26 cellular contexts compared by ENCODE assay signal in genomic region chr18:45748531-45748930, GRCh38. TPM values are rescaled to one million over a fixed set of nuclear protein-coding genes. Genes with fewer than 3 reads are reported as not detected.
A peak's percentile ranks its signal among the peaks of the same experiment; 100 is the strongest.
DNase-seq lines count a peak whose midpoint lies in the region; ATAC-seq, FAIRE-seq and TF ChIP-seq lines count a peak whose summit lies in the region.
"Had no signal": no experiment of that assay in that cellular context is flagged by ENCODE, and none has a peak within 500 bp of the region (broad histone marks: within the 10 kb centered on the region; RNA-seq: fewer than 3 reads in every experiment).

No MANE protein-coding gene starts in this region.

- BruUV-seq in IMR-90 (replicated peaks; lab: Mats Ljungman, UMichigan), result no TSS peak

- TF ChIP-seq CTCF in IMR-90 (conservative IDR thresholded peaks at IDR 0.05; ENCODE audit: low read depth, low read length) (no peak), fibroblast of the aortic adventitia (IDR thresholded peaks at IDR 0.05; ENCODE audit: insufficient read depth, low read length) (no peak)

- H3K27me3 ChIP-seq in IMR-90 (ENCODE audit: control insufficient read depth, insufficient read depth, low read length) (no peaks in the 10 kb centered on the region), small intestine (ENCODE audit: control insufficient read depth in 2 of 2, insufficient read depth in 2 of 2, low read length in 2 of 2) (no peaks in the 10 kb centered on the region)
- H3K27me3 ChIP-seq: BE2C, BLaER1 had no signal

- no peak overlapping the region for H3K4me3 ChIP-seq in IMR-90 (ENCODE audit: insufficient read depth, low read depth, low read length)
- H3K4me3 ChIP-seq in fibroblast of the aortic adventitia (ENCODE audit: low read depth, low read length), result no peak overlapping the region
- H3K4me3 ChIP-seq in small intestine (ENCODE audit: low read depth in 1 of 2, low read length in 2 of 2), result no peak overlapping the region
- H3K4me3 ChIP-seq: BLaER1 had no signal

- ATAC-seq in IMR-90 (ENCODE audit: low read depth), result no peak

- H2AK5ac ChIP-seq in IMR-90 (ENCODE audit: low read depth, low read length), result peak overlapping the region; percentile 14; the same call in 1 of the 2 replicates

- TF ChIP-seq RAD21 in IMR-90 (IDR thresholded peaks at IDR 0.05; ENCODE audit: low read length), result no peak

- peak; percentile 22 for DNase-seq in IMR-90
- peak; percentile 37 for DNase-seq in fibroblast of the aortic adventitia (ENCODE audit: low read depth)
- peak; percentile 22 for DNase-seq in myocyte (ENCODE audit: low read depth)
- peak; percentile 91 for DNase-seq in small intestine
- no peak for DNase-seq in HuH-7 (ENCODE audit: low spot score)
- DNase-seq in NCI-H1436 treated with DMSO at 0.1 percent for 48 hours (lab: John Stamatoyannopoulos, UW), result no peak
- DNase-seq in germinal center (ENCODE audit: low spot score), result no peak
- DNase-seq in mucosa of gallbladder (ENCODE audit: low spot score), result no peak
- DNase-seq: 8988T; ACHN; BE2C; C1 segment of cervical spinal cord; CD4-positive, alpha-beta memory T cell; CD4-positive, CD25-positive, alpha-beta regulatory T cell; CD8-positive, alpha-beta memory T cell; COR-L47; DMS79 treated with DMSO at 0.1 percent for 48 hours; GF-D8 had no signal

- no peak overlapping the region for H2BK5ac ChIP-seq in IMR-90 (ENCODE audit: low read depth, low read length, poor library complexity, severe bottlenecking)

- no peak overlapping the region for H3K18ac ChIP-seq in IMR-90 (ENCODE audit: low read depth, low read length)

- in situ Hi-C loops in IMR-90 (cut with MboI; ENCODE audit: low sequenced_read_pairs), result no loop called here

- H3K14ac ChIP-seq in IMR-90 (replicated peaks; ENCODE audit: low read depth, low read length), result no peak overlapping the region

- H3K23ac ChIP-seq in IMR-90 (ENCODE audit: low read depth, low read length), result no peak overlapping the region

- H3K4me1 ChIP-seq in IMR-90 (ENCODE audit: control insufficient read depth, insufficient read depth, low read length) (peaks cover 12% of the 10 kb centered on the region), small intestine (ENCODE audit: control insufficient read depth in 2 of 2, insufficient read depth in 1 of 2, low read depth in 1 of 2, low read length in 1 of 2) (peaks cover 3 to 4% of the 10 kb centered on the region in 2 donors)
- H3K4me1 ChIP-seq: BE2C had no signal

- WGBS in IMR-90 (ENCODE audit: extremely low coverage in 2 of 2, insufficient read length in 1 of 2), 2 experiments, result no CpG with 5 or more reads among the region's 2 CpGs
- 2 to 32% (median 14%) methylated on average over 2 of the region's 2 CpGs for WGBS in small intestine, 3 donors

- H3K9me3 ChIP-seq in IMR-90 (ENCODE audit: control insufficient read depth, insufficient read depth, low read length) (no peaks in the 10 kb centered on the region), small intestine (ENCODE audit: control insufficient read depth, low read depth) (no peaks in the 10 kb centered on the region)
- H3K9me3 ChIP-seq: BE2C had no signal

- no peak overlapping the region for H4K91ac ChIP-seq in IMR-90 (ENCODE audit: insufficient read depth, low read depth, low read length)

- peak overlapping the region; percentile 22; the same call in 1 of the 2 replicates for H2BK20ac ChIP-seq in IMR-90 (ENCODE audit: low read depth, low read length)

- H3K27ac ChIP-seq in IMR-90 (ENCODE audit: insufficient read depth, low read length) (no peak overlapping the region), small intestine (ENCODE audit: low read depth in 1 of 2, low read length in 1 of 2) (peak overlapping the region; percentile 28 to 68)
- H3K27ac ChIP-seq: BLaER1 had no signal

- FAIRE-seq in small intestine (lab: Jason Lieb, UNC), result no peak
- FAIRE-seq: A204.1, D721Med, G401.6, GM12891, GM19239 had no signal

- no peaks in the 10 kb centered on the region for H3K79me1 ChIP-seq in IMR-90 (ENCODE audit: low read depth in 1 of 2, low read length in 2 of 2)

- no peak overlapping the region for H3K4me2 ChIP-seq in IMR-90 (ENCODE audit: low read depth, low read length)

- TF ChIP-seq POLR2A in IMR-90 (IDR thresholded peaks at IDR 0.05; ENCODE audit: low read depth, low read length), result no peak

- H3K36me3 ChIP-seq in IMR-90 (ENCODE audit: control insufficient read depth, insufficient read depth, low read length), result no peaks in the 10 kb centered on the region
- no peaks in the 10 kb centered on the region for H3K36me3 ChIP-seq in small intestine (ENCODE audit: control insufficient read depth in 2 of 2, insufficient read depth in 2 of 2, low read length in 2 of 2)
- H3K36me3 ChIP-seq: BE2C, BLaER1 had no signal

- dilution Hi-C loops in IMR-90 (cut with HindIII; ENCODE audit: low sequenced_read_pairs, unreplicated experiment), result no loop called here

- H3K56ac ChIP-seq in IMR-90 (ENCODE audit: extremely low read depth, insufficient read depth, low read length), result no peak overlapping the region

- H2BK15ac ChIP-seq in IMR-90 (ENCODE audit: low read depth, low read length), result no peak overlapping the region

- no peaks in the 10 kb centered on the region for H3K9me1 ChIP-seq in IMR-90 (ENCODE audit: insufficient read depth, low read length)

- H4K8ac ChIP-seq in IMR-90 (ENCODE audit: low read depth in 2 of 2, low read length in 2 of 2), result no peak overlapping the region

- no peak overlapping the region for H2AK9ac ChIP-seq in IMR-90 (replicated peaks; ENCODE audit: low read depth, low read length, poor library complexity)

- H4K5ac ChIP-seq in IMR-90 (ENCODE audit: low read depth, low read length), result no peak overlapping the region

- no peak overlapping the region for H3K9ac ChIP-seq in IMR-90 (ENCODE audit: low read depth, low read length)
- H3K9ac ChIP-seq: BLaER1 had no signal

- no peak overlapping the region for H2AFZ ChIP-seq in IMR-90 (replicated peaks; ENCODE audit: low read length, poor library complexity)

- POLR2A ChIA-PET in IMR-90 (lab: Charles Lee; ENCODE audit: unreplicated experiment), result no interaction called here

- no peaks in the 10 kb centered on the region for H4K20me1 ChIP-seq in IMR-90 (ENCODE audit: insufficient read depth, low read length)
- H4K20me1 ChIP-seq: BLaER1 had no signal

- intact Hi-C loops in IMR-90 (cut with micrococcal nuclease), result no loop called here

- H3K4ac ChIP-seq in IMR-90 (ENCODE audit: low read depth, low read length), result no peak overlapping the region

- H2BK120ac ChIP-seq in IMR-90 (ENCODE audit: low read depth, low read length), result no peak overlapping the region

- CTCF ChIA-PET in IMR-90 (lab: Yijun Ruan, JAX), result interaction anchor here (0.6 kb wide), 2 partner anchors 8 to 11 kb away, joined by 3 to 4 read pairs; no protein-coding TSS in a partner anchor

TF ChIP-seq in IMR-90, 13 proteins besides CTCF, POLR2A, EP300 and RAD21:
- TF ChIP-seq CHD1 (IDR thresholded peaks at IDR 0.05; ENCODE audit: low read depth, low read length), result no peak
- no peak for TF ChIP-seq RCOR1 (IDR thresholded peaks at IDR 0.05; ENCODE audit: insufficient replicate concordance, low read length)
- no peak for TF ChIP-seq USF2 (IDR thresholded peaks at IDR 0.05; ENCODE audit: low read depth, low read length)
- no peak for TF ChIP-seq MXI1 (IDR thresholded peaks at IDR 0.05; ENCODE audit: borderline replicate concordance, low read depth, low read length)
- no peak for TF ChIP-seq BHLHE40 (IDR thresholded peaks at IDR 0.05; ENCODE audit: low read depth, low read length)
- no peak for TF ChIP-seq CEBPB (IDR thresholded peaks at IDR 0.05; ENCODE audit: low read depth, low read length)
- no peak for TF ChIP-seq MAFK (IDR thresholded peaks at IDR 0.05; ENCODE audit: low read depth, low read length)
- TF ChIP-seq FOS (IDR thresholded peaks at IDR 0.05; ENCODE audit: low read depth, low read length), result no peak
- no peak for TF ChIP-seq RFX5 (IDR thresholded peaks at IDR 0.05; ENCODE audit: low read depth, low read length)
- no peak for TF ChIP-seq SMC3 (IDR thresholded peaks at IDR 0.05; ENCODE audit: low read depth, low read length)
- TF ChIP-seq MAZ (IDR thresholded peaks at IDR 0.05; ENCODE audit: borderline replicate concordance, low read depth, low read length), result no peak
- TF ChIP-seq NFE2L2 (IDR thresholded peaks at IDR 0.05; ENCODE audit: low read depth, low read length), result no peak
- no peak for TF ChIP-seq ELK1 (IDR thresholded peaks at IDR 0.05; ENCODE audit: borderline replicate concordance, low read depth, low read length)

RNA-seq across cellular contexts. Expression of gene SLC14A1, which starts 24.6 kb away (rescaled TPM):
- total RNA-seq in IMR-90 (2012; rRNA removed) (21.7 and 31.9 TPM in 2 replicates), fibroblast of the aortic adventitia (ENCODE audit: low replicate concordance) (5.6 and 254 TPM in 2 replicates), myocyte (not detected in 2 replicates), mucosa of gallbladder (96.9 TPM)
- polyA plus RNA-seq in IMR-90 (2012; rRNA removed) (18.3 and 20.5 TPM in 2 replicates), small intestine (1 to 10 TPM in 1 of 3 donors, not detected in 2; 1.3 TPM)
- polyA plus RNA-seq in IMR-90 (2012; cell fraction: cytosol; rRNA removed), result 24.8 and 32.4 TPM in 2 replicates
- 45.7 and 80.2 TPM in 2 replicates for polyA plus RNA-seq in IMR-90 (2012; cell fraction: nucleus; rRNA removed; ENCODE audit: low replicate concordance)
- 0.09 TPM for polyA plus RNA-seq in myocyte (2012)
- total RNA-seq: A673 had no signal
- polyA plus RNA-seq: CD14-positive monocyte had no signal

Comparison
In these comparisons a context has a peak if more than half of its experiments do, and no peak if none do; other contexts are left out.
1. DNase-seq: peak in IMR-90 (single experiment), fibroblast of the aortic adventitia (single experiment), myocyte (single experiment) and small intestine (single experiment); none in HuH-7 (single experiment), NCI-H1436 treated with DMSO at 0.1 percent for 48 hours (single experiment), germinal center (single experiment) and mucosa of gallbladder (single experiment).